Comparison of ENCODE assay signal across 19 cellular contexts in the genomic region with DNA sequence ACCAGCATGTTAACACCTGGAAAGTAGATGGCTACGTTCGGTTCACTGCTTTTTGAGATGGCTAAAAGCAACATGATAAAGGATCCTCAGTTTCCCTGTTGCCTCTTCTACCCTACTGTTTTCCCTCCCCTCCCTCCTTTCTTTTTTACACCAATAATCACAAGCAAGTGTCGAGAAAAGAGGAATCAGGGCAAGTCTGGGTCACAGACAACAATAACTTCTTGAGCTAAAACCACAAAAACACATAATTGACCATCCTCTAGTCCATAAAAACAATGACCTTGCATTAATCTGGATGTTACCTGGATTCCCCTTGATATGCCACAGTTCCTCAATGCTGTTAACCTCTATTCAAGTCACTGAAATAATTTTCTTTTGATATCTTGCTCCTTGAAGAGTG.
DNase-seq lines count a peak whose midpoint lies in the region; ATAC-seq and TF ChIP-seq lines count a peak whose summit lies in the region.
"Had no signal": no experiment of that assay in that cellular context is flagged by ENCODE, and none has a peak within 500 bp of the region (broad histone marks: within the 10 kb centered on the region; RNA-seq: fewer than 3 reads in every experiment).

No MANE protein-coding gene starts in this region.

- H3K9me3 ChIP-seq in BLaER1 (peaks cover 27% of the 10 kb centered on the region), HUES48 (ENCODE audit: control insufficient read depth, insufficient read depth, low read length) (peaks cover 10% of the 10 kb centered on the region), OCI-LY1 (ENCODE audit: low read length) (peaks cover 3% of the 10 kb centered on the region; the same call in 1 of the 2 replicates), iPS-20b (ENCODE audit: insufficient read depth, low read depth, low read length) (peaks cover 9% of the 10 kb centered on the region)

- H2AFZ ChIP-seq in OCI-LY1 (ENCODE audit: low read length) = no peak overlapping the region

- H3K9ac ChIP-seq in BLaER1 (no peak overlapping the region), HUES48 (ENCODE audit: low read depth, low read length) (no peak overlapping the region), OCI-LY1 (ENCODE audit: low read length) (no peak overlapping the region), iPS-20b (ENCODE audit: low read depth, low read length) (peak overlapping the region; percentile 11; the same call in 1 of the 2 replicates)
- H3K9ac ChIP-seq: BLaER1 treated with 17β-estradiol and CSF1 and Interleukin-3, amounts not matched to agents 10 nM and 100 nM had no signal

- no peaks in the 10 kb centered on the region for H4K20me1 ChIP-seq in BLaER1
- H4K20me1 ChIP-seq in OCI-LY1 (ENCODE audit: insufficient read depth, low read length) = no peaks in the 10 kb centered on the region
- H4K20me1 ChIP-seq: BLaER1 treated with 17β-estradiol and CSF1 and Interleukin-3, amounts not matched to agents 10 nM and 100 nM had no signal

- no peak for DNase-seq in NCI-H1436 (lab: John Stamatoyannopoulos, UW)
- DNase-seq in hypothalamus (lab: John Stamatoyannopoulos, UW) = no peak
- DNase-seq: CD8-positive, alpha-beta T cell; DMS 273 treated with DMSO at 0.1 percent for 48 hours; DMS53; DND-41; EL; HCEC 1CT; Kasumi-1; KBM-7 had no signal

- H3K4me2 ChIP-seq in BLaER1 (peak overlapping the region; percentile 15; the same call in 1 of the 2 replicates), OCI-LY1 (ENCODE audit: low read length) (no peak overlapping the region)
- H3K4me2 ChIP-seq: A549 had no signal

- H3K9me2 ChIP-seq in OCI-LY1 (ENCODE audit: low read depth, low read length) = no peaks in the 10 kb centered on the region

- TF ChIP-seq CTCF in OCI-LY1 (IDR thresholded peaks at IDR 0.05; ENCODE audit: low read length) = no peak

- H3K4me3 ChIP-seq in BLaER1 (no peak overlapping the region), HUES48 (ENCODE audit: low read depth, low read length) (no peak overlapping the region), OCI-LY1 (ENCODE audit: low read depth, low read length, poor library complexity, severe bottlenecking) (no peak overlapping the region), iPS-20b (ENCODE audit: low read length) (no peak overlapping the region)
- H3K4me3 ChIP-seq: A549; BLaER1 treated with 17β-estradiol and CSF1 and Interleukin-3, amounts not matched to agents 10 nM and 100 nM had no signal

- no peak for ATAC-seq in GM19463 (IDR thresholded peaks at IDR 0.05; ENCODE audit: unreplicated experiment)
- no peak for ATAC-seq in HG03442 (IDR thresholded peaks at IDR 0.05; ENCODE audit: unreplicated experiment)
- ATAC-seq: A549; CD8-positive, alpha-beta T cell had no signal

- peaks cover 26% of the 10 kb centered on the region for H3K4me1 ChIP-seq in BLaER1
- peaks cover 11% of the 10 kb centered on the region for H3K4me1 ChIP-seq in HUES48 (ENCODE audit: control insufficient read depth, insufficient read depth, low read length)
- H3K4me1 ChIP-seq in OCI-LY1 (ENCODE audit: insufficient read depth, low read length, severe bottlenecking) = peaks cover 23% of the 10 kb centered on the region
- peaks cover 7% of the 10 kb centered on the region; the same call in 1 of the 2 replicates for H3K4me1 ChIP-seq in iPS-20b (ENCODE audit: insufficient read depth, low read length)
- H3K4me1 ChIP-seq: A549 had no signal

- 0 out of 2 replicates have a peak, but pooled peaks cover 5% of the 10 kb centered on the region for H3K36me3 ChIP-seq in BLaER1
- H3K36me3 ChIP-seq in HUES48 (ENCODE audit: control insufficient read depth, insufficient read depth, low read length) = no peaks in the 10 kb centered on the region
- H3K36me3 ChIP-seq in OCI-LY1 (ENCODE audit: insufficient read depth, low read length) = no peaks in the 10 kb centered on the region
- no peaks in the 10 kb centered on the region for H3K36me3 ChIP-seq in iPS-20b (ENCODE audit: insufficient read depth, low read depth, low read length)

- H3K27me3 ChIP-seq in BLaER1 (no peaks in the 10 kb centered on the region), HUES48 (ENCODE audit: control insufficient read depth, insufficient read depth, low read length) (no peaks in the 10 kb centered on the region), OCI-LY1 (ENCODE audit: insufficient read depth, low read length) (no peaks in the 10 kb centered on the region), iPS-20b (ENCODE audit: insufficient read depth, low read length) (no peaks in the 10 kb centered on the region)
- H3K27me3 ChIP-seq: BLaER1 treated with 17β-estradiol and CSF1 and Interleukin-3, amounts not matched to agents 10 nM and 100 nM had no signal

- no peaks in the 10 kb centered on the region for H3F3A ChIP-seq in OCI-LY1 (ENCODE audit: insufficient read depth, low read length)

- H3K27ac ChIP-seq in BLaER1 (peak overlapping the region; percentile 36; the same call in 1 of the 2 replicates), HUES48 (ENCODE audit: low read depth, low read length) (peak overlapping the region; percentile 26), OCI-LY1 (ENCODE audit: low read depth, low read length, poor library complexity, severe bottlenecking) (peak overlapping the region; percentile 6), iPS-20b (ENCODE audit: low read length) (no peak overlapping the region)
- H3K27ac ChIP-seq: 22Rv1; A549; BLaER1 treated with 17β-estradiol and CSF1 and Interleukin-3, amounts not matched to agents 10 nM and 100 nM had no signal

- H3K79me2 ChIP-seq in OCI-LY1 (ENCODE audit: insufficient read depth, low read length) = no peaks in the 10 kb centered on the region
